In the genomic region with DNA sequence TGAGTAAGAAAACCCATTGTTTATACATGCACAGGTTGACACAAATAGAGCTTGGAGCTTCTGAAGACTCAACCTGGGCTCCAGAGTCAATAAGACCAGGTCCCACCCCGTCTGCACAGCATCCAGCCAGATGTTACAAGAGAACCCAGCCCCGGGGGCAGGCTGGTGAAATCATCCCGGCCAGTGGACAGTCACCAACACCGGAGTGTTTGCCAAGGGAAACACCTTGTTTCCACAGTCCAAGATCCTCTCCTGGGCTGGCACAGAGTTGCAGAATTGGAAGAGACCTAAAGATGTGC, we compare ENCODE assay signal across 1 cellular context.
TF ChIP-seq lines count a peak whose summit lies in the region.

No MANE protein-coding gene starts in this region.

TF ChIP-seq in HepG2, 621 proteins besides CTCF, POLR2A, EP300 and RAD21 (continued from another document):
- TF ChIP-seq, protein P1, sequence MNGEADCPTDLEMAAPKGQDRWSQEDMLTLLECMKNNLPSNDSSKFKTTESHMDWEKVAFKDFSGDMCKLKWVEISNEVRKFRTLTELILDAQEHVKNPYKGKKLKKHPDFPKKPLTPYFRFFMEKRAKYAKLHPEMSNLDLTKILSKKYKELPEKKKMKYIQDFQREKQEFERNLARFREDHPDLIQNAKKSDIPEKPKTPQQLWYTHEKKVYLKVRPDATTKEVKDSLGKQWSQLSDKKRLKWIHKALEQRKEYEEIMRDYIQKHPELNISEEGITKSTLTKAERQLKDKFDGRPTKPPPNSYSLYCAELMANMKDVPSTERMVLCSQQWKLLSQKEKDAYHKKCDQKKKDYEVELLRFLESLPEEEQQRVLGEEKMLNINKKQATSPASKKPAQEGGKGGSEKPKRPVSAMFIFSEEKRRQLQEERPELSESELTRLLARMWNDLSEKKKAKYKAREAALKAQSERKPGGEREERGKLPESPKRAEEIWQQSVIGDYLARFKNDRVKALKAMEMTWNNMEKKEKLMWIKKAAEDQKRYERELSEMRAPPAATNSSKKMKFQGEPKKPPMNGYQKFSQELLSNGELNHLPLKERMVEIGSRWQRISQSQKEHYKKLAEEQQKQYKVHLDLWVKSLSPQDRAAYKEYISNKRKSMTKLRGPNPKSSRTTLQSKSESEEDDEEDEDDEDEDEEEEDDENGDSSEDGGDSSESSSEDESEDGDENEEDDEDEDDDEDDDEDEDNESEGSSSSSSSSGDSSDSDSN (CRISPR knock-in tag; IDR thresholded peaks at IDR 0.05) = 0 out of 2 replicates have a peak, but pooled peaks have one; percentile 35
